Comparison of ENCODE assay signal across 9 cellular contexts in genomic region chr10:70671619-70672164, GRCh38. TPM values are rescaled to one million over a fixed set of nuclear protein-coding genes. Genes with fewer than 3 reads are reported as not detected.
DNase-seq lines count a peak whose midpoint lies in the region; ATAC-seq and TF ChIP-seq lines count a peak whose summit lies in the region.
"Had no signal": no experiment of that assay in that cellular context is flagged by ENCODE, and none has a peak within 500 bp of the region (broad histone marks: within the 10 kb centered on the region; RNA-seq: fewer than 3 reads in every experiment).

No MANE protein-coding gene starts in this region.

- H2BK5ac ChIP-seq in IMR-90 (ENCODE audit: low read depth, low read length, poor library complexity, severe bottlenecking), result no peak overlapping the region

- H4K5ac ChIP-seq in IMR-90 (ENCODE audit: low read depth, low read length), result peak overlapping the region; percentile 56; the same call in 1 of the 2 replicates

- peak overlapping the region; percentile 14 for H3K4ac ChIP-seq in IMR-90 (ENCODE audit: low read depth, low read length)

- H4K20me1 ChIP-seq in IMR-90 (ENCODE audit: insufficient read depth, low read length), result no peaks in the 10 kb centered on the region

- no CpG with 5 or more reads among the region's 5 CpGs for WGBS in IMR-90 (ENCODE audit: extremely low coverage in 2 of 2, insufficient read length in 1 of 2), 2 experiments
- 37 to 41% methylated on average over 5 of the region's 5 CpGs for WGBS in ectodermal cell, 2 experiments

- no peak for TF ChIP-seq RAD21 in IMR-90 (IDR thresholded peaks at IDR 0.05; ENCODE audit: low read length)

- 0 out of 2 replicates have a peak overlapping the region, but pooled peaks have one; percentile 28 for H4K91ac ChIP-seq in IMR-90 (ENCODE audit: insufficient read depth, low read depth, low read length)

- ATAC-seq in IMR-90 (ENCODE audit: low read depth), result no peak
- no peak for ATAC-seq in natural killer cell
- no peak for ATAC-seq in GM21737 (IDR thresholded peaks at IDR 0.05; ENCODE audit: unreplicated experiment)
- no peak for ATAC-seq in GM21367 (IDR thresholded peaks at IDR 0.05; ENCODE audit: unreplicated experiment)

- H3K9me3 Mint-ChIP-seq in natural killer cell, result no peaks in the 10 kb centered on the region

- H3K36me3 Mint-ChIP-seq in natural killer cell, result no peaks in the 10 kb centered on the region

- H2BK20ac ChIP-seq in IMR-90 (ENCODE audit: low read depth, low read length), result no peak overlapping the region

- peaks cover 4% of the 10 kb centered on the region; the same call in 1 of the 2 replicates for H3K9me1 ChIP-seq in IMR-90 (ENCODE audit: insufficient read depth, low read length)

- H2AK5ac ChIP-seq in IMR-90 (ENCODE audit: low read depth, low read length), result peak overlapping the region; percentile 37; the same call in 1 of the 2 replicates

- no peak for TF ChIP-seq POLR2A in IMR-90 (IDR thresholded peaks at IDR 0.05; ENCODE audit: low read depth, low read length)

- in situ Hi-C loops in IMR-90 (cut with MboI; ENCODE audit: low sequenced_read_pairs), result no loop called here

- peaks cover 7% of the 10 kb centered on the region; the same call in 1 of the 2 replicates for H3K4me1 ChIP-seq in IMR-90 (ENCODE audit: control insufficient read depth, insufficient read depth, low read length)
- H3K4me1 ChIP-seq in ectodermal cell (ENCODE audit: control insufficient read depth, insufficient read depth, low read length), result peaks cover 13% of the 10 kb centered on the region

- H3K27ac ChIP-seq in IMR-90 (ENCODE audit: insufficient read depth, low read length) (no peak overlapping the region; the same call in 1 of the 2 replicates), ectodermal cell (ENCODE audit: insufficient read depth, low read depth, low read length, poor library complexity, severe bottlenecking) (no peak overlapping the region)

- H3K18ac ChIP-seq in IMR-90 (ENCODE audit: low read depth, low read length), result peak overlapping the region; percentile 35; the same call in 1 of the 2 replicates

- H3K9me3 ChIP-seq in IMR-90 (ENCODE audit: control insufficient read depth, insufficient read depth, low read length) (no peaks in the 10 kb centered on the region), ectodermal cell (ENCODE audit: control insufficient read depth, low read length) (no peaks in the 10 kb centered on the region)

- dilution Hi-C loops in IMR-90 (cut with HindIII; ENCODE audit: low sequenced_read_pairs, unreplicated experiment), result no loop called here

- no peaks in the 10 kb centered on the region for H3K36me3 ChIP-seq in IMR-90 (ENCODE audit: control insufficient read depth, insufficient read depth, low read length)
- H3K36me3 ChIP-seq in ectodermal cell (ENCODE audit: control insufficient read depth, insufficient read depth, low read length), result no peaks in the 10 kb centered on the region

- peak overlapping the region; percentile 58 for H3K9ac ChIP-seq in IMR-90 (ENCODE audit: low read depth, low read length)

- H2BK15ac ChIP-seq in IMR-90 (ENCODE audit: low read depth, low read length), result no peak overlapping the region

- H2AFZ ChIP-seq in IMR-90 (replicated peaks; ENCODE audit: low read length, poor library complexity), result peak overlapping the region; percentile 77

- peak overlapping the region; percentile 82 for H3K4me3 Mint-ChIP-seq in natural killer cell

- CTCF ChIA-PET in IMR-90 (lab: Yijun Ruan, JAX), result interaction anchor here (0.5 kb wide), 1 partner anchor 113 kb away, joined by 3 read pairs; no protein-coding TSS in a partner anchor

- H2AK9ac ChIP-seq in IMR-90 (replicated peaks; ENCODE audit: low read depth, low read length, poor library complexity), result peak overlapping the region; percentile 60

- peaks cover 6 to 8% of the 10 kb centered on the region in 2 donors for H3K27me3 Mint-ChIP-seq in natural killer cell (ENCODE audit: low read depth in 2 of 2)

- H3K27me3 ChIP-seq in IMR-90 (ENCODE audit: control insufficient read depth, insufficient read depth, low read length) (peaks cover 8% of the 10 kb centered on the region), ectodermal cell (ENCODE audit: control insufficient read depth, insufficient read depth, low read length, poor library complexity, severe bottlenecking) (peaks cover 41% of the 10 kb centered on the region)

- no peak overlapping the region; a peak in 1 of 4 replicates for H4K8ac ChIP-seq in IMR-90 (ENCODE audit: low read depth in 2 of 2, low read length in 2 of 2)

- peak; percentile 28 for TF ChIP-seq CTCF in AG09309 (IDR thresholded peaks at IDR 0.05; ENCODE audit: control insufficient read depth, insufficient read depth, low read depth, low read length, missing control alignments)
- no peak for TF ChIP-seq CTCF in IMR-90 (conservative IDR thresholded peaks at IDR 0.05; ENCODE audit: low read depth, low read length)
- no peak for TF ChIP-seq CTCF in natural killer cell (IDR thresholded peaks at IDR 0.05)

- H3K4me2 ChIP-seq in IMR-90 (ENCODE audit: low read depth, low read length), result peak overlapping the region; percentile 86

- intact Hi-C loops in IMR-90 (cut with micrococcal nuclease), result loop anchor here (5.0 kb wide), 1 partner anchor 119 kb away; no protein-coding TSS in a partner anchor
- intact Hi-C loops in natural killer cell (cut with micrococcal nuclease), result loop anchor here (5.0 kb wide), 1 partner anchor 114 kb away; no protein-coding TSS in a partner anchor

- H3K79me1 ChIP-seq in IMR-90 (ENCODE audit: low read depth in 1 of 2, low read length in 2 of 2), result no peaks in the 10 kb centered on the region

- DNase-seq in AG09309 (ENCODE audit: low read depth) (no peak), IMR-90 (no peak), natural killer cell (no peak), NCI-H2227 (lab: John Stamatoyannopoulos, UW; ENCODE audit: unreplicated experiment) (no peak)
- no peak for DNase-seq in stimulated activated CD8-positive, alpha-beta memory T cell treated with anti-CD3 and anti-CD28 coated beads, Interleukin-4, amount 100 ng/mL, for 48 hours

- H3K4me1 Mint-ChIP-seq in natural killer cell, result peaks cover 30 to 32% of the 10 kb centered on the region in 2 donors

- 0 out of 2 replicates have a peak overlapping the region, but pooled peaks have one; percentile 1 for H3K14ac ChIP-seq in IMR-90 (replicated peaks; ENCODE audit: low read depth, low read length)

- no peak overlapping the region; the same call in 1 of the 2 replicates for H3K56ac ChIP-seq in IMR-90 (ENCODE audit: extremely low read depth, insufficient read depth, low read length)

- H2BK120ac ChIP-seq in IMR-90 (ENCODE audit: low read depth, low read length), result peak overlapping the region; percentile 41; the same call in 1 of the 2 replicates

- POLR2A ChIA-PET in IMR-90 (lab: Charles Lee; ENCODE audit: unreplicated experiment), result no interaction called here

- no peak overlapping the region for H3K23ac ChIP-seq in IMR-90 (ENCODE audit: low read depth, low read length)

- BruUV-seq in IMR-90 (replicated peaks; lab: Mats Ljungman, UMichigan), result no TSS peak

- no peak overlapping the region for H3K27ac Mint-ChIP-seq in natural killer cell

- H3K4me3 ChIP-seq in AG09309 (ENCODE audit: control insufficient read depth, low read depth, low read length), result peak overlapping the region; percentile 48
- peak overlapping the region; percentile 57 for H3K4me3 ChIP-seq in IMR-90 (ENCODE audit: insufficient read depth, low read depth, low read length)
- peak overlapping the region; percentile 40 for H3K4me3 ChIP-seq in ectodermal cell (ENCODE audit: insufficient read depth, low read depth, low read length)

TF ChIP-seq in IMR-90, 13 proteins besides CTCF, POLR2A, EP300 and RAD21:
- TF ChIP-seq MAFK (IDR thresholded peaks at IDR 0.05; ENCODE audit: low read depth, low read length), result no peak
- no peak for TF ChIP-seq FOS (IDR thresholded peaks at IDR 0.05; ENCODE audit: low read depth, low read length)
- TF ChIP-seq RFX5 (IDR thresholded peaks at IDR 0.05; ENCODE audit: low read depth, low read length), result no peak
- no peak for TF ChIP-seq BHLHE40 (IDR thresholded peaks at IDR 0.05; ENCODE audit: low read depth, low read length)
- TF ChIP-seq NFE2L2 (IDR thresholded peaks at IDR 0.05; ENCODE audit: low read depth, low read length), result no peak
- no peak for TF ChIP-seq SMC3 (IDR thresholded peaks at IDR 0.05; ENCODE audit: low read depth, low read length)
- no peak for TF ChIP-seq ELK1 (IDR thresholded peaks at IDR 0.05; ENCODE audit: borderline replicate concordance, low read depth, low read length)
- no peak for TF ChIP-seq CEBPB (IDR thresholded peaks at IDR 0.05; ENCODE audit: low read depth, low read length)
- TF ChIP-seq CHD1 (IDR thresholded peaks at IDR 0.05; ENCODE audit: low read depth, low read length), result no peak
- TF ChIP-seq RCOR1 (IDR thresholded peaks at IDR 0.05; ENCODE audit: insufficient replicate concordance, low read length), result no peak

RNA-seq across cellular contexts. Expression of gene ADAMTS14, which starts 0.6 kb away (rescaled TPM):
- total RNA-seq in IMR-90 (2012; rRNA removed), result under 0.01 TPM in 2 replicates
- 0.31 and 0.33 TPM in 2 replicates for polyA plus RNA-seq in IMR-90 (2012; rRNA removed)
- polyA plus RNA-seq in IMR-90 (2012; cell fraction: cytosol; rRNA removed), result 0.14 and 0.34 TPM in 2 replicates
- polyA plus RNA-seq in IMR-90 (2012; cell fraction: nucleus; rRNA removed; ENCODE audit: low replicate concordance), result 2.5 and 4.3 TPM in 2 replicates
- polyA plus RNA-seq in ectodermal cell (2013, experiment 1 of 4), result 0.65 TPM
- 0.66 TPM for polyA plus RNA-seq in ectodermal cell (2013, experiment 2 of 4)
- polyA plus RNA-seq in ectodermal cell (2013, experiment 3 of 4), result 0.64 TPM
- 0.57 TPM for polyA plus RNA-seq in ectodermal cell (2013, experiment 4 of 4)
- total RNA-seq in natural killer cell, result 1 to 10 TPM in 2 of 3 donors, under 1 TPM in 1; 0.70 to 1.5 (median 1.1) TPM
- total RNA-seq: mononuclear cell had no signal
